ENCODE assay signal across 29 cellular contexts in genomic region chr15:82742134-82742533, GRCh38. TPM values are rescaled to one million over a fixed set of nuclear protein-coding genes. Genes with fewer than 3 reads are reported as not detected.
A peak's percentile ranks its signal among the peaks of the same experiment; 100 is the strongest.
DNase-seq lines count a peak whose midpoint lies in the region; ATAC-seq, FAIRE-seq and TF ChIP-seq lines count a peak whose summit lies in the region.
"Had no signal": no experiment of that assay in that cellular context is flagged by ENCODE, and none has a peak within 500 bp of the region (broad histone marks: within the 10 kb centered on the region; RNA-seq: fewer than 3 reads in every experiment).

No MANE protein-coding gene starts in this region.

- dilution Hi-C loops in keratinocyte (cut with MboI; ENCODE audit: extremely low pct_ligation_motif_present, low sequenced_read_pairs), result no loop called here

- H3K4me3 Mint-ChIP-seq in chondrocyte (ENCODE audit: unreplicated experiment), result no peak overlapping the region
- H3K4me3 Mint-ChIP-seq: activated CD8-positive, alpha-beta memory T cell treated with anti-CD3 and anti-CD28 coated beads, Interleukin-2, amount 10 ng/mL, durations not matched to agents 7 days and 5 days; CD4-positive, CD25-positive, alpha-beta regulatory T cell; stimulated activated naive CD8-positive, alpha-beta T cell treated with anti-CD3 and anti-CD28 coated beads, Interleukin-15, amount 100 ng/mL, for 72 hours had no signal

- H3K36me3 ChIP-seq in keratinocyte (ENCODE audit: control insufficient read depth in 2 of 2, extremely low read depth in 1 of 2, insufficient read depth in 2 of 2, low read length in 2 of 2), result no peaks in the 10 kb centered on the region
- H3K36me3 ChIP-seq: Peyer's patch, SJSA1 had no signal

- peak overlapping the region; percentile 80 for H3K27ac ChIP-seq in keratinocyte (ENCODE audit: control insufficient read depth, insufficient read depth, low read length)
- H3K27ac ChIP-seq: 22Rv1, dorsolateral prefrontal cortex, Peyer's patch, sigmoid colon, SJSA1, tibial artery had no signal

- H3K79me2 ChIP-seq in keratinocyte (ENCODE audit: control insufficient read depth, insufficient read depth, low read length), result no peaks in the 10 kb centered on the region

- H2AFZ ChIP-seq in keratinocyte (ENCODE audit: control insufficient read depth, low read length), result peak overlapping the region; percentile 72

- peaks cover 6% of the 10 kb centered on the region for H3K4me1 Mint-ChIP-seq in chondrocyte (ENCODE audit: low read depth)
- H3K4me1 Mint-ChIP-seq: activated CD8-positive, alpha-beta memory T cell treated with anti-CD3 and anti-CD28 coated beads, Interleukin-2, amount 10 ng/mL, durations not matched to agents 7 days and 5 days; stimulated activated naive CD8-positive, alpha-beta T cell treated with anti-CD3 and anti-CD28 coated beads, Interleukin-15, amount 100 ng/mL, for 72 hours had no signal

- peak overlapping the region; percentile 45 for H3K27ac Mint-ChIP-seq in chondrocyte (ENCODE audit: unreplicated experiment)
- H3K27ac Mint-ChIP-seq: activated CD8-positive, alpha-beta memory T cell treated with anti-CD3 and anti-CD28 coated beads, Interleukin-2, amount 10 ng/mL, durations not matched to agents 7 days and 5 days; CD4-positive, CD25-positive, alpha-beta regulatory T cell had no signal

- H3K4me3 ChIP-seq in keratinocyte (ENCODE audit: control insufficient read depth in 2 of 3, extremely low read depth in 1 of 3, insufficient read depth in 2 of 3, low read depth in 1 of 3, low read length in 3 of 3), result peak overlapping the region in 1 of 3 experiments; percentile 26
- H3K4me3 ChIP-seq: dorsolateral prefrontal cortex, K562, lung, Peyer's patch, sigmoid colon, SJSA1, tibial artery had no signal

- peak; percentile 82 for FAIRE-seq in keratinocyte (lab: Jason Lieb, UNC)
- FAIRE-seq: endothelial cell of umbilical vein, K562 had no signal

- H3K36me3 Mint-ChIP-seq in chondrocyte (ENCODE audit: low read depth), result no peaks in the 10 kb centered on the region

- ATAC-seq in HG03159 (IDR thresholded peaks at IDR 0.05; ENCODE audit: unreplicated experiment) (no peak), GM19452 (IDR thresholded peaks at IDR 0.05; ENCODE audit: unreplicated experiment) (no peak)
- ATAC-seq: activated CD8-positive, alpha-beta memory T cell treated with anti-CD3 and anti-CD28 coated beads, Interleukin-2, amount 10 ng/mL, durations not matched to agents 7 days and 5 days; K562; stimulated activated naive CD8-positive, alpha-beta T cell treated with anti-CD3 and anti-CD28 coated beads, Interleukin-15, amount 100 ng/mL, for 72 hours had no signal

- TF ChIP-seq CTCF in chondrocyte (IDR thresholded peaks at IDR 0.05) (no peak), keratinocyte (optimal IDR thresholded peaks at IDR 0.05 in 1 of 3, IDR thresholded peaks at IDR 0.05 in 1 of 3, conservative IDR thresholded peaks at IDR 0.05 in 1 of 3; ENCODE audit: extremely low read depth in 1 of 3, insufficient read depth in 2 of 3, low read length in 3 of 3) (no peak)

- H3K9ac ChIP-seq in keratinocyte (ENCODE audit: control insufficient read depth, extremely low read depth, insufficient read depth, low read length), result peak overlapping the region; percentile 49

- no peaks in the 10 kb centered on the region for H3K27me3 Mint-ChIP-seq in chondrocyte (ENCODE audit: low read depth)
- H3K27me3 Mint-ChIP-seq: activated CD8-positive, alpha-beta memory T cell treated with anti-CD3 and anti-CD28 coated beads, Interleukin-2, amount 10 ng/mL, durations not matched to agents 7 days and 5 days; CD4-positive, CD25-positive, alpha-beta regulatory T cell; stimulated activated naive CD8-positive, alpha-beta T cell treated with anti-CD3 and anti-CD28 coated beads, Interleukin-15, amount 100 ng/mL, for 72 hours had no signal

- no peaks in the 10 kb centered on the region for H3K27me3 ChIP-seq in keratinocyte (ENCODE audit: control insufficient read depth, extremely low read depth, insufficient read depth, low read length)
- H3K27me3 ChIP-seq: dorsolateral prefrontal cortex, Peyer's patch, sigmoid colon, SJSA1, tibial artery had no signal

- peak overlapping the region; percentile 69 for H3K4me2 ChIP-seq in keratinocyte (ENCODE audit: control insufficient read depth, extremely low read depth, insufficient read depth, low read depth, low read length)

- H3K9me1 ChIP-seq in keratinocyte (ENCODE audit: control insufficient read depth, extremely low read depth, insufficient read depth, low read length), result no peaks in the 10 kb centered on the region

- peaks cover 39% of the 10 kb centered on the region for H3K4me1 ChIP-seq in keratinocyte (ENCODE audit: control insufficient read depth, extremely low read depth, insufficient read depth, low read length)
- H3K4me1 ChIP-seq: Peyer's patch, sigmoid colon, SJSA1, tibial artery had no signal

- DNase-seq in DMS 273 (lab: John Stamatoyannopoulos, UW; ENCODE audit: unreplicated experiment), result peak; percentile 21
- no peak for DNase-seq in DMS 273 treated with DMSO at 0.1 percent for 48 hours (lab: John Stamatoyannopoulos, UW)
- no peak for DNase-seq in chondrocyte (ENCODE audit: low spot score)
- peak; percentile 59 for DNase-seq in keratinocyte (ENCODE audit: low read depth, low spot score)
- no peak for DNase-seq in activated CD4-positive, alpha-beta T cell treated with anti-CD3 and anti-CD28 coated beads for 4 hours
- no peak for DNase-seq in NCI-H1048 (lab: John Stamatoyannopoulos, UW)
- DNase-seq: activated CD4-positive, alpha-beta T cell treated with anti-CD3 and anti-CD28 coated beads for 48 hours; activated CD8-positive, alpha-beta memory T cell treated with anti-CD3 and anti-CD28 coated beads, Interleukin-2, amount 10 ng/mL, durations not matched to agents 7 days and 5 days; activated naive CD4-positive, alpha-beta T cell treated with anti-CD3 and anti-CD28 coated beads, Interleukin-2, amount 50 U/mL, for 16 hours; caudate nucleus; CD4-positive, CD25-positive, alpha-beta regulatory T cell; dorsolateral prefrontal cortex; foreskin fibroblast; MM.1S; NCI-H2171 treated with DMSO at 0.1 percent for 48 hours; NCI-H526 treated with DMSO at 0.1 percent for 48 hours; Peyer's patch; sigmoid colon; stimulated activated CD4-positive, alpha-beta T cell treated with anti-CD3 and anti-CD28 coated beads, Interleukin-15, amount 100 ng/mL, for 24 hours; stimulated activated naive CD8-positive, alpha-beta T cell treated with anti-CD3 and anti-CD28 coated beads, Interleukin-15, amount 100 ng/mL, for 72 hours; T-helper 2 cell; tibial artery had no signal

- peaks cover 3% of the 10 kb centered on the region for H3K9me3 Mint-ChIP-seq in chondrocyte (ENCODE audit: low read depth)
- H3K9me3 Mint-ChIP-seq: stimulated activated naive CD8-positive, alpha-beta T cell treated with anti-CD3 and anti-CD28 coated beads, Interleukin-15, amount 100 ng/mL, for 72 hours had no signal

- no peaks in the 10 kb centered on the region for H3K9me3 ChIP-seq in keratinocyte (ENCODE audit: control insufficient read depth, low read depth, low read length)
- H3K9me3 ChIP-seq: Peyer's patch, sigmoid colon, SJSA1, tibial artery had no signal

- H4K20me1 ChIP-seq in keratinocyte (ENCODE audit: control insufficient read depth, extremely low read depth, insufficient read depth, low read length), result no peaks in the 10 kb centered on the region

RNA-seq across cellular contexts. Expression of gene AP3B2, which starts 32.5 kb away (rescaled TPM):
- total RNA-seq in chondrocyte, result 0.80 to 0.97 TPM in 2 of 3 replicates, not detected in the other
- 0.25 to 0.41 TPM (median 0.31 TPM) in 3 replicates for polyA plus RNA-seq in keratinocyte
- polyA plus RNA-seq in keratinocyte (2011; ENCODE audit: low read depth), result 0.40 TPM
- polyA plus RNA-seq in keratinocyte (2011; cell fraction: cytosol; rRNA removed), result 0.38 and 0.46 TPM in 2 replicates
- polyA plus RNA-seq in keratinocyte (2011; cell fraction: nucleus; rRNA removed), result 2.1 and 3.7 TPM in 2 replicates
- 0.14 and 0.25 TPM in 2 replicates for polyA plus RNA-seq in keratinocyte (2012; ENCODE audit: low replicate concordance)
- polyA minus RNA-seq in keratinocyte, result 0.36 TPM in 1 of 3 replicates, not detected in the others
- polyA minus RNA-seq in keratinocyte (2011; cell fraction: cytosol; rRNA and poly(A)+ RNA removed), result not detected
- 1.1 and 1.4 TPM in 2 replicates for polyA minus RNA-seq in keratinocyte (2011; cell fraction: nucleus; rRNA and poly(A)+ RNA removed)
- total RNA-seq: activated CD8-positive, alpha-beta memory T cell treated with anti-CD3 and anti-CD28 coated beads, Interleukin-2, amount 10 ng/mL, durations not matched to agents 7 days and 5 days; endothelial cell of umbilical vein had no signal
- polyA plus RNA-seq: endothelial cell of umbilical vein had no signal

Comparison
In these comparisons a context has a peak if more than half of its experiments do, and no peak if none do; other contexts are left out.
1. DNase-seq: peak in DMS 273 (single experiment) and keratinocyte (single experiment); none in DMS 273 treated with DMSO at 0.1 percent for 48 hours (single experiment), chondrocyte (single experiment), activated CD4-positive, alpha-beta T cell treated with anti-CD3 and anti-CD28 coated beads for 4 hours (0 of 2) and NCI-H1048 (single experiment).